ENCODE assay signal across 9 cellular contexts in the genomic region with DNA sequence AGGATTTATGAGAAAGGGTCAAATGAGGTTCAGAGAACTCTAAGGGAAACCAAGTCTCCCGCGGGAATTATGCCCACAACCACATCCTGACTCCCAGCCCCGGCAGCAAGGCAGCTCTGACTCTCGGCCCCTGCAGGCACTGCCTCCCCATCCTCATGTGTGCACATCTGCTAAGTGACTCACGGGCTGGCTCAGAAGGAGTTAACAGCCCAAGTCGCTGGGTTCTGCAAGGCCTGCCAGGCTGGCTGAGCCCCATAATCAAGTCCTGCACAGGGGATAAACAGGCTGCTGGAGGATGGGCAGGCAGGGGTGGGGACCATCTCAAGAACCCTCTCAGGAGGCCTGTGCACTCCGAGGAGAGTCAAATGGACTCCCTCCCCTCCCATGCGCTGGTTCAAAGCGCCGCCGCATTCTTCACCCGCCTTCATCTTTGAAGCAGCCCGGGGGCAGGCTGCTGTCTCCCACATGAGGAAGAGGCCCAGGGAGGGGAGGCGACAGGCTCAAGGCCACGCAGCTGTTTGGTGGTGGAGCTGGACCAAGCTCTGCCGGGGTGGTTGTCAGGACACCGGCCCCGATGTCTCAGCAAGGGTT.
DNase-seq lines count a peak whose midpoint lies in the region; ATAC-seq, FAIRE-seq and TF ChIP-seq lines count a peak whose summit lies in the region.
"Had no signal": no experiment of that assay in that cellular context is flagged by ENCODE, and none has a peak within 500 bp of the region (broad histone marks: within the 10 kb centered on the region; RNA-seq: fewer than 3 reads in every experiment).

No MANE protein-coding gene starts in this region.

- no peak overlapping the region for H4K5ac ChIP-seq in H1 (ENCODE audit: insufficient read length, low read depth, low read length)

- H2BK12ac ChIP-seq in H1 (ENCODE audit: low read depth, low read length) = no peak overlapping the region

- FAIRE-seq in H1 (lab: Jason Lieb, UNC) = no peak

- no peak overlapping the region for H2BK15ac ChIP-seq in H1 (ENCODE audit: low read length)

- no peak overlapping the region for H2BK20ac ChIP-seq in H1 (ENCODE audit: low read length)

- H3K23me2 ChIP-seq in H1 (ENCODE audit: low read depth, low read length) = no peaks in the 10 kb centered on the region

- no peak overlapping the region for H2BK5ac ChIP-seq in H1 (ENCODE audit: low read depth, low read length)

- H2AK5ac ChIP-seq in H1 (ENCODE audit: low read depth, low read length) = no peak overlapping the region

- no peak overlapping the region for H4K91ac ChIP-seq in H1 (replicated peaks; ENCODE audit: insufficient read length, low read length)

- no peak overlapping the region for H3K14ac ChIP-seq in H1 (ENCODE audit: insufficient read length)

- H3K27ac ChIP-seq in BLaER1 (peak overlapping the region; percentile 85), H1 (ENCODE audit: low read depth, low read length) (no peak overlapping the region)

- POLR2A ChIA-PET in H1 (lab: Charles Lee; ENCODE audit: partially characterized antibody) = interaction anchor here (1.5 kb wide), 1 partner anchor 11 kb away, joined by 3 read pairs; no protein-coding TSS in a partner anchor

- no peak overlapping the region for H3K23ac ChIP-seq in H1 (ENCODE audit: insufficient read length)

- peaks cover 48% of the 10 kb centered on the region for H3K4me1 ChIP-seq in BLaER1
- H3K4me1 ChIP-seq in H1 (replicated peaks in 1 of 4; ENCODE audit: control insufficient read depth in 3 of 4, insufficient read depth in 4 of 4, low read length in 3 of 4) = peaks cover 0 to 2% (median under 1%) of the 10 kb centered on the region in 4 experiments; a peak in 2 of 7 replicates

- H3K9ac ChIP-seq in BLaER1 (peak overlapping the region; percentile 58), H1 (replicated peaks in 1 of 4; ENCODE audit: extremely low read depth in 1 of 4, low read depth in 3 of 4, low read length in 3 of 4) (no peak overlapping the region)

- no peak for TF ChIP-seq RAD21 in H1 (IDR thresholded peaks at IDR 0.05 in 1 of 2, conservative IDR thresholded peaks at IDR 0.05 in 1 of 2; ENCODE audit: low read depth in 2 of 2, low read length in 2 of 2)

- TF ChIP-seq EP300 in H1 (IDR thresholded peaks at IDR 0.05; ENCODE audit: borderline replicate concordance in 1 of 2, low read depth in 2 of 2, low read length in 2 of 2) = no peak

- no peak overlapping the region for H3K4ac ChIP-seq in H1 (replicated peaks; ENCODE audit: insufficient read length, low read depth, low read length)

- no peaks in the 10 kb centered on the region for H3K79me2 ChIP-seq in H1 (ENCODE audit: control insufficient read depth in 1 of 2, insufficient read depth in 2 of 2, low read length in 2 of 2)

- H3K27me3 ChIP-seq in BLaER1 = 0 out of 2 replicates have a peak, but pooled peaks cover 9% of the 10 kb centered on the region
- no peaks in the 10 kb centered on the region for H3K27me3 ChIP-seq in H1 (replicated peaks in 1 of 4; ENCODE audit: control insufficient read depth in 3 of 4, extremely low read depth in 1 of 4, insufficient read depth in 3 of 4, low read length in 3 of 4)

- no peak overlapping the region for H3K56ac ChIP-seq in H1 (replicated peaks; ENCODE audit: insufficient read length, low read depth, low read length)

- no peaks in the 10 kb centered on the region for H3K9me3 ChIP-seq in BLaER1
- H3K9me3 ChIP-seq in H1 (ENCODE audit: insufficient read depth in 2 of 2, low read depth in 1 of 2, low read length in 1 of 2) = no peaks in the 10 kb centered on the region

- CTCF ChIA-PET in H1 (lab: Charles Lee; ENCODE audit: partially characterized antibody) = interaction anchor here (0.7 to 7.2 kb wide), 15 partner anchors 11 to 889 kb away, joined by 3 to 139 read pairs (median 6); no protein-coding TSS in a partner anchor

- no peak overlapping the region for H2BK120ac ChIP-seq in H1 (replicated peaks; ENCODE audit: low read depth, low read length)

- H3K18ac ChIP-seq in H1 (ENCODE audit: extremely low read depth, low read length) = no peak overlapping the region

- no peak overlapping the region for H2AFZ ChIP-seq in H1 (ENCODE audit: low read length)

- no peaks in the 10 kb centered on the region for H4K20me1 ChIP-seq in BLaER1
- no peaks in the 10 kb centered on the region for H4K20me1 ChIP-seq in H1 (replicated peaks in 1 of 2; ENCODE audit: control insufficient read depth in 1 of 2, insufficient read depth in 2 of 2, low read length in 2 of 2)

- H3K4me2 ChIP-seq in BLaER1 (peak overlapping the region; percentile 90), H1 (ENCODE audit: insufficient read depth in 1 of 2, low read depth in 2 of 2, low read length in 2 of 2) (no peak overlapping the region)

- TF ChIP-seq POLR2A in H1 (IDR thresholded peaks at IDR 0.05; ENCODE audit: control extremely low read depth in 1 of 2, low read depth in 2 of 2, low read length in 2 of 2) = no peak

- WGBS in H1 (ENCODE audit: extremely low coverage in 1 of 2, insufficient coverage in 1 of 2, insufficient read length in 1 of 2, insufficient replicate concordance in 2 of 2, low coverage in 1 of 2, low lambda C conversion rate in 2 of 2, missing lambda C conversion rate in 1 of 2), 2 experiments = 80% methylated on average over 17 of the region's 18 CpGs; no CpG with 5 or more reads in 1 of the 2 experiments

- H3K4me3 ChIP-seq in BLaER1 (peak overlapping the region; percentile 41), H1 (ENCODE audit: extremely low read depth in 1 of 4, insufficient read depth in 2 of 4, low read depth in 3 of 4, low read length in 4 of 4) (no peak overlapping the region)

- no peak for ATAC-seq in GM18858 (IDR thresholded peaks at IDR 0.05; ENCODE audit: unreplicated experiment)

- peak; percentile 51 for DNase-seq in HS-5 (ENCODE audit: low read depth)
- DNase-seq in H1 (ENCODE audit: low read depth in 1 of 2, low spot score in 2 of 2) = no peak
- DNase-seq in non-pigmented ciliary epithelial cell (ENCODE audit: low read depth) = peak; percentile 31
- DNase-seq in NCI-H1092 treated with DMSO at 0.1 percent for 48 hours (lab: John Stamatoyannopoulos, UW) = no peak
- DNase-seq in activated CD4-positive, CD25-positive, alpha-beta regulatory T cell (lab: John Stamatoyannopoulos, UW) = no peak
- no peak for DNase-seq in mucosa of gallbladder (ENCODE audit: low spot score)
- DNase-seq: NCI-H510A treated with DMSO at 0.1 percent for 48 hours had no signal

- H3K36me3 ChIP-seq in BLaER1 = no peaks in the 10 kb centered on the region
- H3K36me3 ChIP-seq in H1 (ENCODE audit: control insufficient read depth in 2 of 4, insufficient read depth in 4 of 4, low read length in 3 of 4) = no peaks in the 10 kb centered on the region

- no peak for TF ChIP-seq CTCF in H1 (IDR thresholded peaks at IDR 0.05; ENCODE audit: control extremely low read depth in 1 of 3, insufficient read depth in 1 of 3, low read depth in 1 of 3, low read length in 3 of 3)

- no peaks in the 10 kb centered on the region for H3K79me1 ChIP-seq in H1 (ENCODE audit: low read depth, low read length)

- 0 out of 2 replicates have a peak overlapping the region, but pooled peaks have one; percentile 19 for H4K8ac ChIP-seq in H1 (ENCODE audit: extremely low read depth, insufficient read depth, low read length)

TF ChIP-seq in H1, 55 proteins besides CTCF, POLR2A, EP300 and RAD21:
- TF ChIP-seq, protein P1, sequence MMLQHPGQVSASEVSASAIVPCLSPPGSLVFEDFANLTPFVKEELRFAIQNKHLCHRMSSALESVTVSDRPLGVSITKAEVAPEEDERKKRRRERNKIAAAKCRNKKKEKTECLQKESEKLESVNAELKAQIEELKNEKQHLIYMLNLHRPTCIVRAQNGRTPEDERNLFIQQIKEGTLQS (IDR thresholded peaks at IDR 0.05; ENCODE audit: insufficient read depth, low read depth, low read length) = no peak
- TF ChIP-seq CEBPB (IDR thresholded peaks at IDR 0.05; ENCODE audit: low read depth, low read length) (no peak), E2F6 (IDR thresholded peaks at IDR 0.05) (no peak), TBP (IDR thresholded peaks at IDR 0.05; ENCODE audit: low read depth, low read length) (no peak), CBX5 (IDR thresholded peaks at IDR 0.05; ENCODE audit: low read depth, low read length) (no peak), TAF1 (IDR thresholded peaks at IDR 0.05; ENCODE audit: low read depth, low read length) (no peak), BACH1 (IDR thresholded peaks at IDR 0.05; ENCODE audit: low read length) (no peak), GABPA (IDR thresholded peaks at IDR 0.05; ENCODE audit: borderline replicate concordance, insufficient read depth, low read length) (no peak), ZNF274 (IDR thresholded peaks at IDR 0.05; ENCODE audit: borderline replicate concordance, extremely low read depth, low read length) (no peak), TEAD4 (IDR thresholded peaks at IDR 0.05; ENCODE audit: low read depth, low read length) (no peak), RXRA (IDR thresholded peaks at IDR 0.05; ENCODE audit: insufficient read depth, low read depth, low read length) (no peak)

Comparison
In these comparisons a context has a peak if more than half of its experiments do, and no peak if none do; other contexts are left out.
1. DNase-seq: peak in HS-5 (single experiment) and non-pigmented ciliary epithelial cell (single experiment); none in H1 (0 of 2), NCI-H1092 treated with DMSO at 0.1 percent for 48 hours (single experiment), activated CD4-positive, CD25-positive, alpha-beta regulatory T cell (0 of 4) and mucosa of gallbladder (single experiment).